Comparison of ENCODE assay signal across 18 cellular contexts in genomic region chr18:24317370-24317769, GRCh38.
"Had no signal": no experiment of that assay in that cellular context is flagged by ENCODE, and none has a peak within 500 bp of the region (broad histone marks: within the 10 kb centered on the region; RNA-seq: fewer than 3 reads in every experiment).

No MANE protein-coding gene starts in this region.

- H3K4me1 Mint-ChIP-seq: neural progenitor cell had no signal

- H3K27ac ChIP-seq: ascending aorta, brain microvascular endothelial cell, neural progenitor cell, right atrium auricular region, testis, transverse colon had no signal

- H3K9me3 Mint-ChIP-seq: mesothelial cell of epicardium; naive thymus-derived CD4-positive, alpha-beta T cell; neural progenitor cell had no signal

- H3K4me2 ChIP-seq: neural progenitor cell had no signal

- H3K36me3 ChIP-seq: brain microvascular endothelial cell, neural progenitor cell, right atrium auricular region, transverse colon had no signal

- H3K27me3 Mint-ChIP-seq: activated naive CD8-positive, alpha-beta T cell; naive thymus-derived CD4-positive, alpha-beta T cell had no signal

- H3K4me3 ChIP-seq: ascending aorta, neural progenitor cell, right atrium auricular region, testis, transverse colon had no signal

- H3K27ac Mint-ChIP-seq: activated naive CD8-positive, alpha-beta T cell; mesothelial cell of epicardium; naive thymus-derived CD4-positive, alpha-beta T cell; neural progenitor cell had no signal

- ATAC-seq: left cardiac atrium; naive thymus-derived CD4-positive, alpha-beta T cell had no signal

- H3K9me3 ChIP-seq: ascending aorta, right atrium auricular region, testis, transverse colon had no signal

- H3K4me3 Mint-ChIP-seq: activated naive CD8-positive, alpha-beta T cell; mesothelial cell of epicardium; naive thymus-derived CD4-positive, alpha-beta T cell; neural progenitor cell had no signal

- H2AFZ ChIP-seq: neural progenitor cell had no signal

- DNase-seq: activated CD4-positive, alpha-beta T cell treated with anti-CD3 and anti-CD28 coated beads for 1 hour; activated CD8-positive, alpha-beta memory T cell treated with anti-CD3 and anti-CD28 coated beads for 24 hours; brain microvascular endothelial cell; central memory CD4-positive, alpha-beta T cell; head of caudate nucleus; hippocampal formation; left cardiac atrium; mammary epithelial cell; naive thymus-derived CD4-positive, alpha-beta T cell; occipital lobe; stimulated activated naive CD4-positive, alpha-beta T cell; testis; transverse colon had no signal

- H3K4me1 ChIP-seq: ascending aorta, neural progenitor cell, testis had no signal

- H3K27me3 ChIP-seq: ascending aorta, brain microvascular endothelial cell, neural progenitor cell, right atrium auricular region, testis, transverse colon had no signal

- H3K9ac ChIP-seq: neural progenitor cell had no signal
